8 cellular contexts compared by ENCODE assay signal in genomic region chr5:151086905-151087360, GRCh38. TPM values are rescaled to one million over a fixed set of nuclear protein-coding genes. Genes with fewer than 3 reads are reported as not detected.
DNase-seq lines count a peak whose midpoint lies in the region; ATAC-seq, FAIRE-seq and TF ChIP-seq lines count a peak whose summit lies in the region.

No MANE protein-coding gene starts in this region.

- TF ChIP-seq EP300 in HepG2 (IDR thresholded peaks at IDR 0.05; ENCODE audit: low read depth in 2 of 2, low read length in 2 of 2) (no peak), HepG2 (CRISPR knock-in tag; IDR thresholded peaks at IDR 0.05; ENCODE audit: borderline replicate concordance) (no peak)

- peak overlapping the region; percentile 73 for H3K4me3 Mint-ChIP-seq in MCF 10A (ENCODE audit: unreplicated experiment)

- H3K9me3 ChIP-seq in mammary epithelial cell (replicated peaks; ENCODE audit: insufficient read depth, low read length) (no peaks in the 10 kb centered on the region), HepG2 (ENCODE audit: low read length) (no peaks in the 10 kb centered on the region), thyroid gland (no peaks in the 10 kb centered on the region)

- H3K4me1 ChIP-seq in mammary epithelial cell (ENCODE audit: insufficient read depth, low read length) (peaks cover 46% of the 10 kb centered on the region), HepG2 (ENCODE audit: insufficient read depth, low read length) (peaks cover 48% of the 10 kb centered on the region), thyroid gland (peaks cover 12 to 53% of the 10 kb centered on the region in 2 donors)

- peaks cover 8% of the 10 kb centered on the region for H3K79me2 ChIP-seq in mammary epithelial cell (ENCODE audit: insufficient read depth, low read length)
- H3K79me2 ChIP-seq in HepG2 (ENCODE audit: insufficient read depth, low read length), result peaks cover 4% of the 10 kb centered on the region

- H3K4me2 ChIP-seq in mammary epithelial cell (ENCODE audit: insufficient read depth, low read depth, low read length), result no peak overlapping the region
- H3K4me2 ChIP-seq in HepG2 (ENCODE audit: low read depth, low read length), result peak overlapping the region; percentile 87

- peak; percentile 65 for DNase-seq in MCF 10A (ENCODE audit: unreplicated experiment)
- no peak for DNase-seq in mammary epithelial cell
- DNase-seq in activated CD8-positive, alpha-beta memory T cell treated with anti-CD3 and anti-CD28 coated beads for 24 hours, result peak; percentile 81
- no peak for DNase-seq in HepG2 (ENCODE audit: low spot score)
- no peak for DNase-seq in thyroid gland
- DNase-seq in brain microvascular endothelial cell, result no peak
- DNase-seq in RKO (ENCODE audit: low spot score), result no peak

- peak overlapping the region; percentile 59 for H3K27ac Mint-ChIP-seq in MCF 10A (ENCODE audit: low read depth, unreplicated experiment)

- in situ Hi-C loops in mammary epithelial cell (cut with MboI; ENCODE audit: low sequenced_read_pairs in 2 of 2), result no loop called here
- in situ Hi-C loops in HepG2 (cut with HindIII; ENCODE audit: extremely low pct_ligation_motif_present, low pct_unique_long_range_greater_than_20kb), result no loop called here
- in situ Hi-C loops in brain microvascular endothelial cell (cut with HindIII; ENCODE audit: low pct_ligation_motif_present, low sequenced_read_pairs), result no loop called here

- peaks cover 9% of the 10 kb centered on the region for H3K36me3 Mint-ChIP-seq in MCF 10A (ENCODE audit: insufficient read depth, unreplicated experiment)

- TF ChIP-seq CTCF in MCF 10A (IDR thresholded peaks at IDR 0.05; ENCODE audit: unreplicated experiment) (no peak), mammary epithelial cell (conservative IDR thresholded peaks at IDR 0.05 in 1 of 2, IDR thresholded peaks at IDR 0.05 in 1 of 2; ENCODE audit: extremely low read depth in 1 of 2, insufficient read depth in 1 of 2, low read depth in 1 of 2, low read length in 2 of 2) (no peak), HepG2 (CRISPR knock-in tag; IDR thresholded peaks at IDR 0.05) (no peak), thyroid gland (IDR thresholded peaks at IDR 0.05) (no peak), brain microvascular endothelial cell (IDR thresholded peaks at IDR 0.05; ENCODE audit: low read depth, low read length, missing control alignments) (no peak)

- H3K27ac ChIP-seq in mammary epithelial cell (ENCODE audit: insufficient read depth, low read depth, low read length) (no peak overlapping the region), HepG2 (ENCODE audit: extremely low read length, insufficient read depth, low read length) (no peak overlapping the region), thyroid gland (peak overlapping the region in 2 of 3 donors; percentile 52 to 72), brain microvascular endothelial cell (no peak overlapping the region)

- H2AFZ ChIP-seq in mammary epithelial cell (ENCODE audit: low read depth, low read length) (no peak overlapping the region), HepG2 (ENCODE audit: low read length) (no peak overlapping the region)

- no peak for FAIRE-seq in HepG2 (lab: Jason Lieb, UNC)

- H3K9ac ChIP-seq in mammary epithelial cell (ENCODE audit: insufficient read depth, low read length) (no peak overlapping the region), HepG2 (ENCODE audit: insufficient read depth, low read depth, low read length) (no peak overlapping the region)

- H3K9me3 Mint-ChIP-seq in MCF 10A (ENCODE audit: unreplicated experiment), result no peaks in the 10 kb centered on the region

- WGBS in mammary epithelial cell (ENCODE audit: low coverage, missing lambda C conversion rate), result 87% methylated on average over 7 of the region's 10 CpGs
- 0% methylated on average over 1 of the region's 10 CpGs for WGBS in HepG2 (ENCODE audit: low lambda C conversion rate)
- WGBS in thyroid gland, 2 donors, result 64 to 73% methylated on average over 6 to 8 of the region's 10 CpGs

- no peaks in the 10 kb centered on the region for H3K27me3 Mint-ChIP-seq in MCF 10A (ENCODE audit: insufficient read depth, unreplicated experiment)

- no peak for TF ChIP-seq POLR2A in HepG2 (IDR thresholded peaks at IDR 0.05; ENCODE audit: insufficient read depth in 1 of 2, low read depth in 2 of 2, low read length in 2 of 2)
- TF ChIP-seq POLR2A in thyroid gland (IDR thresholded peaks at IDR 0.05), result no peak

- H3K4me3 ChIP-seq in mammary epithelial cell (replicated peaks in 1 of 3; ENCODE audit: insufficient read depth in 1 of 3, low read depth in 2 of 3, low read length in 3 of 3) (no peak overlapping the region), HepG2 (replicated peaks in 1 of 3; ENCODE audit: insufficient read depth in 1 of 3, low read depth in 2 of 3, low read length in 3 of 3) (peak overlapping the region in 2 of 3 experiments; percentile 3 to 35; a peak in 2 of 6 replicates), thyroid gland (replicated peaks in 1 of 3) (no peak overlapping the region), brain microvascular endothelial cell (ENCODE audit: low read depth, low read length) (no peak overlapping the region)

- dilution Hi-C loops in mammary epithelial cell (cut with HindIII; ENCODE audit: low sequenced_read_pairs), result loop anchor here (25.0 kb wide), 1 partner anchor 525 kb away; no protein-coding TSS in a partner anchor

- BruUV-seq in MCF 10A (replicated peaks; lab: Mats Ljungman, UMichigan) (no TSS peak), mammary epithelial cell (replicated peaks; lab: Mats Ljungman, UMichigan) (no TSS peak), HepG2 (replicated peaks; lab: Mats Ljungman, UMichigan) (no TSS peak)

- H3K36me3 ChIP-seq in mammary epithelial cell (ENCODE audit: insufficient read depth, low read length) (no peaks in the 10 kb centered on the region), HepG2 (replicated peaks in 1 of 2; ENCODE audit: control insufficient read depth in 1 of 2, insufficient read depth in 2 of 2, low read length in 2 of 2) (no peaks in the 10 kb centered on the region), thyroid gland (no peaks in the 10 kb centered on the region), brain microvascular endothelial cell (replicated peaks) (no peaks in the 10 kb centered on the region)

- TF ChIP-seq RAD21 in HepG2 (CRISPR knock-in tag; IDR thresholded peaks at IDR 0.05), result no peak

- intact Hi-C loops in MCF 10A (cut with micrococcal nuclease) (no loop called here), mammary epithelial cell (cut with micrococcal nuclease) (no loop called here), HepG2 (cut with micrococcal nuclease; ENCODE audit: unreplicated experiment) (loop anchor here (5.0 kb wide), 1 partner anchor 35 kb away; no protein-coding TSS in a partner anchor), thyroid gland (cut with DNase I) (no loop called here)

- CTCF ChIA-PET in MCF 10A (lab: Yijun Ruan, JAX), result interaction anchor here (0.6 to 1.8 kb wide), 8 partner anchors 27 to 152 kb away, joined by 3 to 9 read pairs (median 3); no protein-coding TSS in a partner anchor
- CTCF ChIA-PET in mammary epithelial cell (lab: Charles Lee; ENCODE audit: low non-redundant PET), result no interaction called here
- CTCF ChIA-PET in HepG2 (lab: Yijun Ruan, JAX; ENCODE audit: low intra/inter-chr PET ratio, low total read pairs), result no interaction called here

- H4K20me1 ChIP-seq in mammary epithelial cell (ENCODE audit: insufficient read depth, low read length), result no peaks in the 10 kb centered on the region
- H4K20me1 ChIP-seq in HepG2 (ENCODE audit: insufficient read depth, low read length), result no peaks in the 10 kb centered on the region

- ATAC-seq in HG03442 (IDR thresholded peaks at IDR 0.05; ENCODE audit: unreplicated experiment), result peak; percentile 73
- ATAC-seq in HepG2, result peak; percentile 50

- H3K27me3 ChIP-seq in mammary epithelial cell (ENCODE audit: insufficient read depth, low read length), result no peaks in the 10 kb centered on the region
- peaks cover 2 to 10% of the 10 kb centered on the region in 2 experiments; a peak in 2 of 5 replicates for H3K27me3 ChIP-seq in HepG2 (ENCODE audit: control insufficient read depth in 1 of 2, insufficient read depth in 2 of 2, low read length in 2 of 2)
- no peaks in the 10 kb centered on the region for H3K27me3 ChIP-seq in thyroid gland
- no peaks in the 10 kb centered on the region for H3K27me3 ChIP-seq in brain microvascular endothelial cell (replicated peaks)

- POLR2A ChIA-PET in MCF 10A (lab: Yijun Ruan, JAX), result interaction anchor here (0.6 to 2.2 kb wide), 3 partner anchors 12 to 297 kb away, joined by 3 to 6 read pairs (median 3); no protein-coding TSS in a partner anchor
- POLR2A ChIA-PET in HepG2 (lab: Yijun Ruan, JAX), result interaction anchor here (1.1 kb wide), 1 partner anchor 67 kb away, joined by 3 read pairs; the partner anchor contains the start of gene GPX3

- H3K4me1 Mint-ChIP-seq in MCF 10A (ENCODE audit: insufficient read depth, unreplicated experiment), result peaks cover 51% of the 10 kb centered on the region

RNA-seq across cellular contexts. Expression of gene TNIP1, which starts 6.1 kb away (rescaled TPM):
- 246 and 342 TPM in 2 replicates for total RNA-seq in MCF 10A (2022)
- 100 to 1,000 TPM in 1 of 2 donors, 10 to 100 TPM in 1; 74.3 to 247 TPM for total RNA-seq in mammary epithelial cell
- polyA plus RNA-seq in mammary epithelial cell, result 118 TPM
- polyA minus RNA-seq in mammary epithelial cell, result 137 TPM
- total RNA-seq in HepG2 (2016; rRNA removed; fragmentation: Illumina TruSeq; extraction: Trizol), result 26.2 and 29.8 TPM in 2 replicates
- total RNA-seq in HepG2 (2016; cell fraction: cytosol; rRNA removed; fragmentation: Illumina TruSeq; extraction: Trizol; ENCODE audit: low read depth), result 11.3 and 13.0 TPM in 2 replicates
- total RNA-seq in HepG2 (2016; cell fraction: insoluble cytoplasmic fraction; rRNA removed; fragmentation: Illumina TruSeq; extraction: Trizol), result 22.8 and 24.5 TPM in 2 replicates
- total RNA-seq in HepG2 (2016; cell fraction: membrane; rRNA removed; fragmentation: Illumina TruSeq; extraction: Trizol), result 28.9 and 33.7 TPM in 2 replicates
- total RNA-seq in HepG2 (2016; cell fraction: nucleus; rRNA removed; fragmentation: Illumina TruSeq; extraction: Trizol), result 16.2 and 22.2 TPM in 2 replicates
- polyA plus RNA-seq in HepG2 (2011; rRNA removed), result 45.9 and 48.7 TPM in 2 replicates
- polyA plus RNA-seq in HepG2 (2011; cell fraction: cytosol; rRNA removed), result 40.8 and 45.3 TPM in 2 replicates
- 57.3 and 59.8 TPM in 2 replicates for polyA plus RNA-seq in HepG2 (2011; cell fraction: nucleus; rRNA removed)
- polyA plus RNA-seq in HepG2 (2012), result 52.5 and 57.8 TPM in 2 replicates
- polyA plus RNA-seq in HepG2 (2016; cell fraction: cytosol; fragmentation: Illumina TruSeq; extraction: Trizol; ENCODE audit: low read depth), result 16.8 and 17.8 TPM in 2 replicates
- 26.4 and 35.7 TPM in 2 replicates for polyA plus RNA-seq in HepG2 (2016; cell fraction: insoluble cytoplasmic fraction; fragmentation: Illumina TruSeq; extraction: Trizol; ENCODE audit: low read depth)
- polyA plus RNA-seq in HepG2 (2016; cell fraction: membrane; fragmentation: Illumina TruSeq; extraction: Trizol; ENCODE audit: low read depth), result 31.5 and 33.1 TPM in 2 replicates
- polyA plus RNA-seq in HepG2 (2016; cell fraction: nucleus; fragmentation: Illumina TruSeq; extraction: Trizol; ENCODE audit: insufficient read depth, low read depth), result 29.8 and 34.0 TPM in 2 replicates
- 45.2 and 73.0 TPM in 2 replicates for polyA minus RNA-seq in HepG2 (2011; rRNA and poly(A)+ RNA removed; ENCODE audit: low replicate concordance)
- polyA minus RNA-seq in HepG2 (2011; cell fraction: cytosol; rRNA and poly(A)+ RNA removed), result 45.8 and 51.1 TPM in 2 replicates
- 50.0 and 60.3 TPM in 2 replicates for polyA minus RNA-seq in HepG2 (2011; cell fraction: nucleus; rRNA and poly(A)+ RNA removed)
- total RNA-seq in thyroid gland, result 100 to 1,000 TPM in 1 of 4 donors, 10 to 100 TPM in 3; 74.4 to 115 (median 94.7) TPM

Comparison
In these comparisons a context has a peak if more than half of its experiments do, and no peak if none do; other contexts are left out.
1. DNase-seq: peak in MCF 10A (single experiment) and activated CD8-positive, alpha-beta memory T cell treated with anti-CD3 and anti-CD28 coated beads for 24 hours (single experiment); none in mammary epithelial cell (single experiment), HepG2 (single experiment), thyroid gland (0 of 2), brain microvascular endothelial cell (single experiment) and RKO (single experiment).
2. H3K27ac ChIP-seq: peak in thyroid gland (2 of 3); none in mammary epithelial cell (single experiment), HepG2 (single experiment) and brain microvascular endothelial cell (single experiment).
3. H3K4me3 ChIP-seq: peak in HepG2 (2 of 3); none in mammary epithelial cell (0 of 3), thyroid gland (0 of 3) and brain microvascular endothelial cell (single experiment).